15 cellular contexts compared by ENCODE assay signal in the genomic region with DNA sequence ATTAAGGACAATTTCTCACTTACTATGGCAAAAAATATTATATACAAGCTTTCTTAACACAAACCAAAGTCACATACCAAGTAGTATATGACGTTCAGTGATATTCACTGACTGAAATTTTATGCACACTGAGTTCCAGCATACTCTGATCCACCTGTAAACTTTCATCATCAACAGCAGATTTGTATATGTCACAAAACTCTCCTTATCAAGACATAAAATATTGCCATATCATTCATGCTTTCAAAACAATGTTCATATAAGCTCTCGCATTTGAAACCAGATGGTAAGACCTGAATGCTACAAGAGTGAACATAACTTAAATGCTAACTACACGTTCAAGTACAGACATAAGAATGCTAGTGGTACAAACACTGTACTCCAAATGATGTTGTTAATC.
"Had no signal": no experiment of that assay in that cellular context is flagged by ENCODE, and none has a peak within 500 bp of the region (broad histone marks: within the 10 kb centered on the region; RNA-seq: fewer than 3 reads in every experiment).

No MANE protein-coding gene starts in this region.

- H3K4me3 Mint-ChIP-seq: activated CD4-positive, alpha-beta T cell treated with anti-CD3 and anti-CD28 coated beads, Interleukin-2, amount 10 ng/mL, durations not matched to agents 7 days and 5 days; activated naive CD8-positive, alpha-beta T cell treated with anti-CD3 and anti-CD28 coated beads for 36 hours; activated T-cell treated with anti-CD3 and anti-CD28 coated beads, Interleukin-2, amount 50 U/mL, for 24 hours; nephron progenitor cell; type B pancreatic cell had no signal

- H3K27me3 ChIP-seq: brain microvascular endothelial cell, esophagus squamous epithelium had no signal

- H3K27me3 Mint-ChIP-seq: activated CD4-positive, alpha-beta T cell treated with anti-CD3 and anti-CD28 coated beads, Interleukin-2, amount 10 ng/mL, durations not matched to agents 7 days and 5 days; activated naive CD8-positive, alpha-beta T cell treated with anti-CD3 and anti-CD28 coated beads for 36 hours; activated T-cell treated with anti-CD3 and anti-CD28 coated beads, Interleukin-2, amount 50 U/mL, for 24 hours; type B pancreatic cell had no signal

- H3K9me3 Mint-ChIP-seq: activated CD4-positive, alpha-beta T cell treated with anti-CD3 and anti-CD28 coated beads, Interleukin-2, amount 10 ng/mL, durations not matched to agents 7 days and 5 days; activated naive CD8-positive, alpha-beta T cell treated with anti-CD3 and anti-CD28 coated beads for 36 hours; activated T-cell treated with anti-CD3 and anti-CD28 coated beads, Interleukin-2, amount 50 U/mL, for 24 hours; nephron progenitor cell; type B pancreatic cell had no signal

- H3K4me1 Mint-ChIP-seq: nephron progenitor cell had no signal

- DNase-seq: activated CD4-positive, alpha-beta T cell treated with anti-CD3 and anti-CD28 coated beads, Interleukin-2, amount 10 ng/mL, durations not matched to agents 7 days and 5 days; activated CD4-positive, CD25-positive, alpha-beta regulatory T cell; activated effector memory CD4-positive, alpha-beta T cell treated with anti-CD3 and anti-CD28 coated beads, Interleukin-2, amount 50 U/mL, for 16 hours; activated naive CD8-positive, alpha-beta T cell treated with anti-CD3 and anti-CD28 coated beads for 36 hours; activated T-cell treated with anti-CD3 and anti-CD28 coated beads, Interleukin-2, amount 50 U/mL, for 24 hours; brain microvascular endothelial cell; esophagus squamous epithelium; foreskin fibroblast; left cardiac atrium; nephron progenitor cell; psoas muscle; stimulated activated CD4-positive, alpha-beta T cell treated with anti-CD3 and anti-CD28 coated beads, Interleukin-12 subunit alpha, Interleukin-12 subunit beta, amount 100 ng/mL, for 4 hours; stimulated activated naive CD4-positive, alpha-beta T cell treated with Interleukin-2 at 50 U/mL for 16 hours had no signal

- ATAC-seq: left cardiac atrium, psoas muscle had no signal

- H3K9me3 ChIP-seq: esophagus squamous epithelium, psoas muscle had no signal

- H3K27ac ChIP-seq: brain microvascular endothelial cell, psoas muscle had no signal

- H3K4me3 ChIP-seq: esophagus squamous epithelium, lung, psoas muscle had no signal

- H3K27ac Mint-ChIP-seq: activated CD4-positive, alpha-beta T cell treated with anti-CD3 and anti-CD28 coated beads, Interleukin-2, amount 10 ng/mL, durations not matched to agents 7 days and 5 days; activated naive CD8-positive, alpha-beta T cell treated with anti-CD3 and anti-CD28 coated beads for 36 hours; activated T-cell treated with anti-CD3 and anti-CD28 coated beads, Interleukin-2, amount 50 U/mL, for 24 hours; type B pancreatic cell had no signal
